ENCODE assay signal across 15 cellular contexts in the genomic region with DNA sequence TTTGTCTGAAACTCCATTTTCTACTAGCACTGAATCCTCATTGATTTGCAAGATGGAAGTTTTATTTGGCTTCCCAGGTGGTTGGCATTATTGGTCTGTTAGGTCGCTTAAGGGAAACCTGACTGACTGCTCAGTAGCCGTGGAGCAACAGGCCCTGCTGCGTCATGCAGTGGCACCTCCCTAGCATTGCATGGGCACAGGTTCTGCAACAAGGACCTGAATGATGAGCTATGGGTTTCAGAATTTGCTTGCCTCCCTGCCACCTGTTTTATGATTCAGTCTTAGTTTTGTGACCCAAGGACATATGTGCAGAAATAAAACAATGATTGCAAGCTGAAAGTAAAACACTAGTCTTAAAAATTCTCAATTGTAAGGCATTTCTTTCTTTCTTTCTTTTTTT.
"Had no signal": no experiment of that assay in that cellular context is flagged by ENCODE, and none has a peak within 500 bp of the region (broad histone marks: within the 10 kb centered on the region; RNA-seq: fewer than 3 reads in every experiment).

No MANE protein-coding gene starts in this region.

- H3K36me3 Mint-ChIP-seq: naive B cell had no signal

- H3K36me3 ChIP-seq: ascending aorta, cardiac muscle cell, colonic mucosa, gastroesophageal sphincter had no signal

- H3K4me1 ChIP-seq: colonic mucosa, gastroesophageal sphincter had no signal

- H3K9me3 ChIP-seq: ascending aorta, colonic mucosa, gastroesophageal sphincter had no signal

- ATAC-seq: gastroesophageal sphincter, right cardiac atrium had no signal

- H3K4me3 ChIP-seq: ascending aorta, cardiac muscle cell, colonic mucosa, gastroesophageal sphincter had no signal

- H3K27me3 Mint-ChIP-seq: activated naive CD8-positive, alpha-beta T cell; naive B cell; progenitor cell of endocrine pancreas had no signal

- H3K4me3 Mint-ChIP-seq: activated naive CD8-positive, alpha-beta T cell; naive B cell had no signal

- H3K9me3 Mint-ChIP-seq: naive B cell had no signal

- H3K4me1 Mint-ChIP-seq: naive B cell had no signal

- H3K27ac Mint-ChIP-seq: activated naive CD8-positive, alpha-beta T cell; naive B cell; progenitor cell of endocrine pancreas had no signal

- DNase-seq: activated CD4-positive, alpha-beta T cell treated with anti-CD3 and anti-CD28 coated beads, Interleukin-2, amount 50 U/mL, for 48 hours; activated gamma-delta T cell; activated T-cell treated with anti-CD3 and anti-CD28 coated beads, Interleukin-2, amount 50 U/mL, for 48 hours; colonic mucosa; midbrain; naive B cell; right cardiac atrium; stimulated activated CD4-positive, alpha-beta T cell treated with anti-CD3 and anti-CD28 coated beads, Interleukin-2, amount 100 ng/mL, for 24 hours; stimulated activated naive CD4-positive, alpha-beta T cell; T-helper 2 cell had no signal

- H3K27ac ChIP-seq: cardiac muscle cell, colonic mucosa, gastroesophageal sphincter had no signal

- H3K27me3 ChIP-seq: ascending aorta, cardiac muscle cell, colonic mucosa, gastroesophageal sphincter had no signal
